16 cellular contexts compared by ENCODE assay signal in genomic region chr3:82586414-82586813, GRCh38.
DNase-seq lines count a peak whose midpoint lies in the region; ATAC-seq and TF ChIP-seq lines count a peak whose summit lies in the region.
"Had no signal": no experiment of that assay in that cellular context is flagged by ENCODE, and none has a peak within 500 bp of the region (broad histone marks: within the 10 kb centered on the region; RNA-seq: fewer than 3 reads in every experiment).

No MANE protein-coding gene starts in this region.

- ATAC-seq in HG03108 (IDR thresholded peaks at IDR 0.05; ENCODE audit: unreplicated experiment): no peak
- ATAC-seq: CD8-positive, alpha-beta T cell had no signal

- TF ChIP-seq CTCF in 22Rv1 (IDR thresholded peaks at IDR 0.05) (no peak), epithelial cell of esophagus (IDR thresholded peaks at IDR 0.05; ENCODE audit: insufficient read depth, low read depth, low read length, missing control alignments) (no peak)

- peak overlapping the region; percentile 94 for H3K27ac ChIP-seq in 22Rv1
- H3K27ac ChIP-seq: BLaER1, C4-2B had no signal

- peak; percentile 9 for DNase-seq in NCI-H69 (lab: John Stamatoyannopoulos, UW)
- peak; percentile 33 for DNase-seq in epithelial cell of esophagus (ENCODE audit: low read depth)
- no peak for DNase-seq in stimulated activated CD4-positive, alpha-beta T cell treated with anti-CD3 and anti-CD28 coated beads, Interleukin-2, amount 100 ng/mL, for 48 hours
- DNase-seq in hippocampal formation (lab: John Stamatoyannopoulos, UW): no peak
- DNase-seq: Caco-2; CD4-positive, CD25-positive, alpha-beta regulatory T cell; CD8-positive, alpha-beta T cell; DMS79 treated with DMSO at 0.1 percent for 48 hours; GF-D8; GOT3; HFFc6 had no signal

- H3K4me3 ChIP-seq in epithelial cell of esophagus (ENCODE audit: low read length): no peak overlapping the region
- H3K4me3 ChIP-seq: BLaER1, HAP-1 had no signal

Comparison
In these comparisons a context has a peak if more than half of its experiments do, and no peak if none do; other contexts are left out.
1. DNase-seq: peak in NCI-H69 (single experiment) and epithelial cell of esophagus (single experiment); none in stimulated activated CD4-positive, alpha-beta T cell treated with anti-CD3 and anti-CD28 coated beads, Interleukin-2, amount 100 ng/mL, for 48 hours (0 of 2) and hippocampal formation (0 of 2).